12 cellular contexts compared by ENCODE assay signal in genomic region chr6:43695078-43695966, GRCh38. TPM values are rescaled to one million over a fixed set of nuclear protein-coding genes. Genes with fewer than 3 reads are reported as not detected.
DNase-seq lines count a peak whose midpoint lies in the region; ATAC-seq and FAIRE-seq lines count a peak whose summit lies in the region.
"Had no signal": no experiment of that assay in that cellular context is flagged by ENCODE, and none has a peak within 500 bp of the region (broad histone marks: within the 10 kb centered on the region; RNA-seq: fewer than 3 reads in every experiment).

No MANE protein-coding gene starts in this region.

- peak overlapping the region in 1 of 2 donors; percentile 65 for H3K27ac ChIP-seq in small intestine (ENCODE audit: low read depth in 1 of 2, low read length in 1 of 2)
- H3K27ac ChIP-seq: parathyroid adenoma had no signal

- no peaks in the 10 kb centered on the region for H3K36me3 Mint-ChIP-seq in activated T-cell treated with anti-CD3 and anti-CD28 coated beads, Interleukin-2, amount 50 U/mL, for 24 hours (ENCODE audit: low read depth)
- H3K36me3 Mint-ChIP-seq: activated naive CD4-positive, alpha-beta T cell treated with anti-CD3 and anti-CD28 coated beads, Interleukin-2, amount 10 ng/mL, durations not matched to agents 7 days and 5 days had no signal

- DNase-seq in LHCN-M2 (ENCODE audit: low read depth) (peak; percentile 61), NCI-H748 treated with DMSO at 0.1 percent for 48 hours (lab: John Stamatoyannopoulos, UW) (peak; percentile 80), iPS-NIHi11 (ENCODE audit: low spot score) (peak; percentile 42), small intestine (peak; percentile 90), AG08396 (ENCODE audit: low spot score) (no peak)
- no peak for DNase-seq in activated T-cell treated with anti-CD3 and anti-CD28 coated beads, Interleukin-2, amount 50 U/mL, for 24 hours
- DNase-seq: activated naive CD4-positive, alpha-beta T cell treated with anti-CD3 and anti-CD28 coated beads, Interleukin-2, amount 10 ng/mL, durations not matched to agents 7 days and 5 days; dermis blood vessel endothelial cell; SHP77 treated with DMSO at 0.1 percent for 48 hours had no signal

- no peaks in the 10 kb centered on the region for H3K27me3 ChIP-seq in small intestine (ENCODE audit: control insufficient read depth in 2 of 2, insufficient read depth in 2 of 2, low read length in 2 of 2)

- no peaks in the 10 kb centered on the region for H3K9me3 Mint-ChIP-seq in activated T-cell treated with anti-CD3 and anti-CD28 coated beads, Interleukin-2, amount 50 U/mL, for 24 hours
- H3K9me3 Mint-ChIP-seq: activated naive CD4-positive, alpha-beta T cell treated with anti-CD3 and anti-CD28 coated beads, Interleukin-2, amount 10 ng/mL, durations not matched to agents 7 days and 5 days had no signal

- no peak for FAIRE-seq in small intestine (lab: Jason Lieb, UNC)

- no peak overlapping the region for H3K4me3 ChIP-seq in small intestine (ENCODE audit: low read depth in 1 of 2, low read length in 2 of 2)

- peaks cover 0 to 9% of the 10 kb centered on the region in 2 donors for H3K4me1 ChIP-seq in small intestine (ENCODE audit: control insufficient read depth in 2 of 2, insufficient read depth in 1 of 2, low read depth in 1 of 2, low read length in 1 of 2)

- WGBS in small intestine, 3 donors = 51 to 64% (median 54%) methylated on average over 12 of the region's 12 CpGs

- no peak overlapping the region for H3K27ac Mint-ChIP-seq in activated T-cell treated with anti-CD3 and anti-CD28 coated beads, Interleukin-2, amount 50 U/mL, for 24 hours
- H3K27ac Mint-ChIP-seq: activated naive CD4-positive, alpha-beta T cell treated with anti-CD3 and anti-CD28 coated beads, Interleukin-2, amount 10 ng/mL, durations not matched to agents 7 days and 5 days had no signal

- H3K9me3 ChIP-seq in small intestine (ENCODE audit: control insufficient read depth, low read depth) = no peaks in the 10 kb centered on the region

- no peak for ATAC-seq in HG02981 (IDR thresholded peaks at IDR 0.05; ENCODE audit: unreplicated experiment)

- no peak overlapping the region for H3K4me3 Mint-ChIP-seq in activated T-cell treated with anti-CD3 and anti-CD28 coated beads, Interleukin-2, amount 50 U/mL, for 24 hours
- H3K4me3 Mint-ChIP-seq: activated naive CD4-positive, alpha-beta T cell treated with anti-CD3 and anti-CD28 coated beads, Interleukin-2, amount 10 ng/mL, durations not matched to agents 7 days and 5 days had no signal

- no peaks in the 10 kb centered on the region for H3K36me3 ChIP-seq in small intestine (ENCODE audit: control insufficient read depth in 2 of 2, insufficient read depth in 2 of 2, low read length in 2 of 2)

- peaks cover 8% of the 10 kb centered on the region for H3K27me3 Mint-ChIP-seq in activated T-cell treated with anti-CD3 and anti-CD28 coated beads, Interleukin-2, amount 50 U/mL, for 24 hours

- H3K4me1 Mint-ChIP-seq in activated T-cell treated with anti-CD3 and anti-CD28 coated beads, Interleukin-2, amount 50 U/mL, for 24 hours (ENCODE audit: low read depth) = no peaks in the 10 kb centered on the region
- H3K4me1 Mint-ChIP-seq: activated naive CD4-positive, alpha-beta T cell treated with anti-CD3 and anti-CD28 coated beads, Interleukin-2, amount 10 ng/mL, durations not matched to agents 7 days and 5 days had no signal

RNA-seq across cellular contexts. Expression of gene MRPS18A, which starts 7.7 kb away (rescaled TPM):
- total RNA-seq in LHCN-M2 (2014; rRNA removed) = 36.3 and 37.1 TPM in 2 replicates
- polyA plus RNA-seq in LHCN-M2 (2012) = 56.7 TPM
- 100 to 1,000 TPM in 1 of 3 donors, 10 to 100 TPM in 2; 63.7 to 107 (median 66.5) TPM for polyA plus RNA-seq in small intestine

RNA-seq across cellular contexts. Expression of gene RSPH9, which starts 50.5 kb away (rescaled TPM):
- not detected in 2 replicates for total RNA-seq in LHCN-M2 (2014; rRNA removed)
- polyA plus RNA-seq in LHCN-M2 (2012) = 0.18 TPM
- polyA plus RNA-seq in small intestine = 1 to 10 TPM in 1 of 3 donors, under 1 TPM in 2; 0.42 to 1.1 (median 0.81) TPM
- total RNA-seq: Daoy had no signal

RNA-seq across cellular contexts. Expression of gene MAD2L1BP, which starts 59.7 kb away (rescaled TPM):
- total RNA-seq in LHCN-M2 (2014; rRNA removed) = 28.3 and 34.4 TPM in 2 replicates
- polyA plus RNA-seq in LHCN-M2 (2012) = 27.5 TPM
- 10 to 100 TPM; 38.1 to 59.4 (median 54.6) TPM for polyA plus RNA-seq in small intestine

Comparison
In these comparisons a context has a peak if more than half of its experiments do, and no peak if none do; other contexts are left out.
1. DNase-seq: peak in LHCN-M2 (single experiment), NCI-H748 treated with DMSO at 0.1 percent for 48 hours (single experiment), iPS-NIHi11 (single experiment) and small intestine (single experiment); none in activated T-cell treated with anti-CD3 and anti-CD28 coated beads, Interleukin-2, amount 50 U/mL, for 24 hours (single experiment) and AG08396 (single experiment).